16 cellular contexts compared by ENCODE assay signal in genomic region chr2:216787851-216788250, GRCh38.
DNase-seq lines count a peak whose midpoint lies in the region; ATAC-seq and TF ChIP-seq lines count a peak whose summit lies in the region.
"Had no signal": no experiment of that assay in that cellular context is flagged by ENCODE, and none has a peak within 500 bp of the region (broad histone marks: within the 10 kb centered on the region; RNA-seq: fewer than 3 reads in every experiment).

No MANE protein-coding gene starts in this region.

- intact Hi-C loops in right cardiac atrium (cut with DNase I): no loop called here

- no peak overlapping the region for H3K9ac ChIP-seq in stomach smooth muscle (ENCODE audit: low read length in 2 of 2)

- H3K27ac ChIP-seq in stomach smooth muscle (ENCODE audit: low read length) (peak overlapping the region; percentile 49), right cardiac atrium (ENCODE audit: low read length) (no peak overlapping the region)

- no peaks in the 10 kb centered on the region for H3K36me3 ChIP-seq in stomach smooth muscle (ENCODE audit: control insufficient read depth in 2 of 2, insufficient read depth in 2 of 2, low read length in 2 of 2)

- TF ChIP-seq CTCF in omental fat pad (IDR thresholded peaks at IDR 0.05): no peak

- peak; percentile 41 for DNase-seq in NCI-H187 treated with DMSO at 0.1 percent for 48 hours (lab: John Stamatoyannopoulos, UW)
- no peak for DNase-seq in NCI-H187 (lab: John Stamatoyannopoulos, UW)
- peak; percentile 69 for DNase-seq in NCI-H1436 treated with DMSO at 0.1 percent for 48 hours (lab: John Stamatoyannopoulos, UW)
- peak; percentile 42 for DNase-seq in NCI-H748 treated with DMSO at 0.1 percent for 48 hours (lab: John Stamatoyannopoulos, UW)
- DNase-seq in right cardiac atrium: no peak
- DNase-seq in omental fat pad (ENCODE audit: low spot score): no peak
- DNase-seq: 8988T, KBM-7, NCI-H2029 treated with DMSO at 0.1 percent for 48 hours, NCI-H226, NCI-H526, SW 1271 had no signal

- WGBS in right cardiac atrium: 88% methylated on average over 6 of the region's 6 CpGs

- no peak for ATAC-seq in right cardiac atrium
- no peak for ATAC-seq in HG03196 (IDR thresholded peaks at IDR 0.05; ENCODE audit: unreplicated experiment)
- ATAC-seq in omental fat pad (ENCODE audit: low FRiP score): no peak
- ATAC-seq: HepG2, Right ventricle myocardium inferior had no signal

- no peak overlapping the region for H3K4me3 ChIP-seq in stomach smooth muscle (ENCODE audit: low read length in 2 of 2)
- H3K4me3 ChIP-seq in right cardiac atrium (ENCODE audit: low read length): no peak overlapping the region

- H3K4me1 ChIP-seq in stomach smooth muscle (ENCODE audit: control insufficient read depth, insufficient read depth, low read length) (peaks cover 37% of the 10 kb centered on the region), right cardiac atrium (ENCODE audit: control insufficient read depth, insufficient read depth, low read length) (peaks cover 7% of the 10 kb centered on the region)

- H3K27me3 ChIP-seq in stomach smooth muscle (ENCODE audit: control insufficient read depth in 1 of 2, insufficient read depth in 2 of 2, low read length in 2 of 2) (no peaks in the 10 kb centered on the region), right cardiac atrium (ENCODE audit: control insufficient read depth, insufficient read depth) (no peaks in the 10 kb centered on the region)

- no peaks in the 10 kb centered on the region for H3K9me3 ChIP-seq in stomach smooth muscle (ENCODE audit: control insufficient read depth in 2 of 2, low read length in 2 of 2)
- H3K9me3 ChIP-seq in right cardiac atrium (ENCODE audit: control insufficient read depth, low read length): no peaks in the 10 kb centered on the region

Comparison
In these comparisons a context has a peak if more than half of its experiments do, and no peak if none do; other contexts are left out.
1. DNase-seq: peak in NCI-H187 treated with DMSO at 0.1 percent for 48 hours (single experiment), NCI-H1436 treated with DMSO at 0.1 percent for 48 hours (single experiment) and NCI-H748 treated with DMSO at 0.1 percent for 48 hours (single experiment); none in NCI-H187 (0 of 2), right cardiac atrium (0 of 3) and omental fat pad (single experiment).